In genomic region chr12:120231316-120232011, GRCh38 we compare ENCODE assay signal across 8 cellular contexts. TPM values are rescaled to one million over a fixed set of nuclear protein-coding genes. Genes with fewer than 3 reads are reported as not detected.
DNase-seq lines count a peak whose midpoint lies in the region; ATAC-seq and TF ChIP-seq lines count a peak whose summit lies in the region.

No MANE protein-coding gene starts in this region.

- peak; percentile 89 to 90 for ATAC-seq in activated CD4-positive, CD25-positive, alpha-beta regulatory T cell treated with anti-CD3 and anti-CD28 coated beads, Interleukin-2, amount 50 U/mL, for 24 hours
- ATAC-seq in left lobe of liver (peak; percentile 13), HG03196 (IDR thresholded peaks at IDR 0.05; ENCODE audit: unreplicated experiment) (no peak)

- TF ChIP-seq CTCF in BJ (IDR thresholded peaks at IDR 0.05; ENCODE audit: insufficient read depth, low read depth, low read length): peak; percentile 34

- H3K36me3 ChIP-seq in BJ (ENCODE audit: control insufficient read depth, insufficient read depth, low read length): peaks cover 3% of the 10 kb centered on the region

- no peaks in the 10 kb centered on the region for H3K27me3 ChIP-seq in BJ (ENCODE audit: control insufficient read depth, insufficient read depth, low read length)

- H3K4me3 ChIP-seq in BJ (ENCODE audit: low read depth, low read length): no peak overlapping the region

- CTCF ChIA-PET in BJ (lab: Yijun Ruan, JAX): interaction anchor here (0.6 to 11.4 kb wide), 8 partner anchors 15 to 862 kb away, joined by 3 to 482 read pairs (median 26); partner anchors contain the start of genes PXN, RNU4-1, RNU4-2 and RPLP0

- POLR2A ChIA-PET in BJ (lab: Charles Lee): interaction anchor here (1.5 to 3.8 kb wide), 3 partner anchors 30 to 60 kb away, joined by 18 to 33 read pairs (median 23); partner anchors contain the start of genes RNU4-2 and RPLP0

- DNase-seq in BJ (ENCODE audit: low read depth) (peak; percentile 80), LoVo (ENCODE audit: low spot score) (peak; percentile 87), left lobe of liver (ENCODE audit: low spot score) (no peak), epidermal melanocyte (ENCODE audit: insufficient read length, low spot score) (no peak)
- DNase-seq in central memory CD4-positive, alpha-beta T cell: peak; percentile 65
- peak; percentile 63 for DNase-seq in stimulated activated CD8-positive, alpha-beta memory T cell treated with anti-CD3 and anti-CD28 coated beads, Interleukin-12 subunit alpha, Interleukin-12 subunit beta, amount 100 ng/mL, for 4 hours (ENCODE audit: low read depth)

RNA-seq across cellular contexts. Expression of gene RPLP0, which starts 30.6 kb away (rescaled TPM):
- polyA plus RNA-seq in BJ (2011; rRNA removed): 5,978 and 8,955 TPM in 2 replicates
- 1,697 and 3,340 TPM in 2 replicates for polyA minus RNA-seq in BJ (2011; rRNA and poly(A)+ RNA removed)
- total RNA-seq in left lobe of liver: 743 TPM

RNA-seq across cellular contexts. Expression of gene PXN, which starts 34.1 kb away (rescaled TPM):
- 23.9 and 41.8 TPM in 2 replicates for polyA plus RNA-seq in BJ (2011; rRNA removed)
- 33.0 and 50.6 TPM in 2 replicates for polyA minus RNA-seq in BJ (2011; rRNA and poly(A)+ RNA removed)
- 24.0 TPM for total RNA-seq in left lobe of liver

RNA-seq across cellular contexts. Expression of gene GCN1, which starts 36.9 kb away (rescaled TPM):
- 33.7 and 59.7 TPM in 2 replicates for polyA plus RNA-seq in BJ (2011; rRNA removed)
- 120 and 162 TPM in 2 replicates for polyA minus RNA-seq in BJ (2011; rRNA and poly(A)+ RNA removed)
- total RNA-seq in left lobe of liver: 42.7 TPM

Comparison
In these comparisons a context has a peak if more than half of its experiments do, and no peak if none do; other contexts are left out.
1. DNase-seq: peak in BJ (single experiment), LoVo (single experiment), central memory CD4-positive, alpha-beta T cell (single experiment) and stimulated activated CD8-positive, alpha-beta memory T cell treated with anti-CD3 and anti-CD28 coated beads, Interleukin-12 subunit alpha, Interleukin-12 subunit beta, amount 100 ng/mL, for 4 hours (single experiment); none in left lobe of liver (single experiment) and epidermal melanocyte (single experiment).